Comparison of ENCODE assay signal across 9 cellular contexts in genomic region chr2:222249444-222249843, GRCh38. TPM values are rescaled to one million over a fixed set of nuclear protein-coding genes. Genes with fewer than 3 reads are reported as not detected.
"Had no signal": no experiment of that assay in that cellular context is flagged by ENCODE, and none has a peak within 500 bp of the region (broad histone marks: within the 10 kb centered on the region; RNA-seq: fewer than 3 reads in every experiment).

No MANE protein-coding gene starts in this region.

- H3K4me3 Mint-ChIP-seq: HFFc6, IgD-negative memory B cell had no signal

- H3K9me3 ChIP-seq: HAP-1 had no signal

- H3K9me3 Mint-ChIP-seq: HFFc6, IgD-negative memory B cell had no signal

- H3K4me3 ChIP-seq: GM23248, HAP-1 had no signal

- H3K36me3 Mint-ChIP-seq: IgD-negative memory B cell had no signal

- DNase-seq: GM23248, H7, HFFc6, KG1 had no signal

- H2AFZ ChIP-seq: GM23248 had no signal

- H3K27ac Mint-ChIP-seq: HFFc6, IgD-negative memory B cell had no signal

- ATAC-seq: HCT116 had no signal

- H3K4me1 Mint-ChIP-seq: IgD-negative memory B cell had no signal

- H3K27ac ChIP-seq: GM23248 had no signal

- H3K9ac ChIP-seq: GM23248 had no signal

- FAIRE-seq: HTR-8/SVneo had no signal

- H3K4me1 ChIP-seq: HAP-1 had no signal

- H3K36me3 ChIP-seq: HAP-1 had no signal

RNA-seq across cellular contexts. Expression of gene PAX3, which starts 49.4 kb away (rescaled TPM):
- total RNA-seq: GM23248, H7, HT-29 had no signal
- polyA plus RNA-seq: GM23248, IgD-negative memory B cell had no signal
